In the genomic region with DNA sequence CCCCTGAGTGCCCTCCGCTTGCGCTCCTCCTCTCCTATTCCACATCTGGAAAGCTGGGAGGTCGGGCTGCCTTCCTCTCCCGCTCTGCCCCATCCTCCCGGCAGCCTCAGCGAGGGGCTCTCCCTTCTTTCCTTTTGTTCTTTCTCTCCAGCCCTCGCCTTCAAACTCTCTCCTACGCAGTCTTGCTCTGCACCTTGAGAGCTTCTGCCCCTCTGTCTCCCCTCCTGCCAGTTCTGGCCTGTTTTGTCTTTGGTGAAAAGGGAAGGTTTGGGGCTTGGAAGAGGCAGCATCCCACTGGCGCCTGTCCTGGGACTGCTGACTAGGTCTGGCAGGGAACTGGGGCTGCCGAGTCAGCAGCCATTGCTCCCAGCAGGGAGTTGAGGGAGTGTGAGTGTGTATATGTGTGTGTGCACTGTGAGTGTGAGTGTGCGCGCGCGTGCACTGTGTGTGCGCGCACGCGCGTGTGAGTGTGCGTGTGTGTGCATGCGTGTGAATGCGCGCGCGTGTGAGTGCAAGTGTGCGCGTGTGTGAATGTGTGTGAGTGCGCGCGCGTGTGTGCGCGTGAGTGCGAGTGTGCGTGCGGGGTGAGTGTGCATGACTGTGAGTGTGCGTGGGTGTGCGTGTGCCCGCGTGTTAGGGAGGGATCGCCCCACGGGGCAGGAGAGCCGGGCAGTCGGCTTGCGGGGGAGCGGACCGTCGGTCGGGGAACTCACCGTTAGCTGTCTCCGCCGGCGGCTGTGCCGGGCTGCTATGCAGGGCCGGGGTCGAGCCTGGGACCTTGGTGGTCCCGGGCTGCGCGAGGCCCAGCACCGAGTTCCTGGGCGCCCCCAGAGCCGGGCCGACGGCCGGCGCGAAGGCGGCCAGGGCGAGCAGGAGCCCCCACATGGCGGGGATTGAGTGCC, we compare ENCODE assay signal across 1 cellular context.
A peak's percentile ranks its signal among the peaks of the same experiment; 100 is the strongest.
TF ChIP-seq lines count a peak whose summit lies in the region.

No MANE protein-coding gene starts in this region.

TF ChIP-seq in K562, 482 proteins besides CTCF, POLR2A, EP300 and RAD21:
- TF ChIP-seq SRSF1 (IDR thresholded peaks at IDR 0.05; ENCODE audit: low read depth, low read length) (no peak), GTF2E2 (tag; IDR thresholded peaks at IDR 0.05) (no peak), MBD2 (IDR thresholded peaks at IDR 0.05; ENCODE audit: borderline replicate concordance, low read depth) (no peak), ZNF316 (IDR thresholded peaks at IDR 0.05) (0 out of 2 replicates have a peak, but pooled peaks have one; percentile 2), ID3 (CRISPR knock-in tag; IDR thresholded peaks at IDR 0.05) (no peak), ID3 (tag; IDR thresholded peaks at IDR 0.05) (0 out of 2 replicates have a peak, but pooled peaks have one; percentile 21), SAFB (IDR thresholded peaks at IDR 0.05; ENCODE audit: borderline replicate concordance, low read depth, low read length) (0 out of 2 replicates have a peak, but pooled peaks have one; percentile 15), ZNF282 (CRISPR knock-in tag; IDR thresholded peaks at IDR 0.05) (0 out of 2 replicates have a peak, but pooled peaks have one; percentile 60), MYNN (IDR thresholded peaks at IDR 0.05) (peak; percentile 81; the same call in 1 of the 2 replicates), MYNN (CRISPR knock-in tag; IDR thresholded peaks at IDR 0.05) (no peak), ZBTB33 (CRISPR knock-in tag; IDR thresholded peaks at IDR 0.05) (peak; percentile 82), RB1 (IDR thresholded peaks at IDR 0.05; ENCODE audit: low read depth) (0 out of 2 replicates have a peak, but pooled peaks have one; percentile 18), IRF2 (CRISPR knock-in tag; IDR thresholded peaks at IDR 0.05) (0 out of 2 replicates have a peak, but pooled peaks have one; percentile 59), ZBTB43 (CRISPR knock-in tag; IDR thresholded peaks at IDR 0.05) (peak; percentile 99), ARHGAP35 (IDR thresholded peaks at IDR 0.05; ENCODE audit: partially characterized antibody) (no peak), HNRNPH1 (optimal IDR thresholded peaks at IDR 0.05; ENCODE audit: low read depth, low read length) (no peak)
- TF ChIP-seq, protein P1, sequence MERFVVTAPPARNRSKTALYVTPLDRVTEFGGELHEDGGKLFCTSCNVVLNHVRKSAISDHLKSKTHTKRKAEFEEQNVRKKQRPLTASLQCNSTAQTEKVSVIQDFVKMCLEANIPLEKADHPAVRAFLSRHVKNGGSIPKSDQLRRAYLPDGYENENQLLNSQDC (CRISPR knock-in tag; IDR thresholded peaks at IDR 0.05) = no peak
